ENCODE assay signal across 9 cellular contexts in the genomic region with DNA sequence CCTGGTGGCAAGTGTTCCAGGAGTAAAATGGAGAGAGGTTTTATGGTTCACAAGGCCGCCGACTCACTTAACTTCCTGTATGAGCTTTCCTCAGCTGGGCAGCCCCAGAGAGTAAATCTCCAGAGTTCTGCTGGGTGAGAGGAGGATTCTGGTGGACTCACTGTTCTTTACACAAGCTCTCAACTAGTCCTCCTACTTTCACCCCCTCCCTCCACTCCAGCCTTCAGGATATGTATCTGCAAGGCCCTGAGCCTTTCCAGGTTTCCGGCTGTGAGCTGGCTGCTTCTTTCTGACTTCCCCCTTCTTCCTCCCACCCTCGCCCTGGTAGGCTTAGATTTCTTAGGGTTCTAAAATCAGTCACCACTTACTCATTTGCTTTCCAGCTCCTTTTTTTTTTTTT. TPM values are rescaled to one million over a fixed set of nuclear protein-coding genes. Genes with fewer than 3 reads are reported as not detected.
DNase-seq lines count a peak whose midpoint lies in the region; ATAC-seq and TF ChIP-seq lines count a peak whose summit lies in the region.
"Had no signal": no experiment of that assay in that cellular context is flagged by ENCODE, and none has a peak within 500 bp of the region (broad histone marks: within the 10 kb centered on the region; RNA-seq: fewer than 3 reads in every experiment).

No MANE protein-coding gene starts in this region.

- no peaks in the 10 kb centered on the region for H3K27me3 ChIP-seq in SU-DHL-6 (ENCODE audit: low read length)

- no peak overlapping the region for H3K4me3 Mint-ChIP-seq in osteocyte (ENCODE audit: unreplicated experiment)

- TF ChIP-seq CTCF in GM10266 (IDR thresholded peaks at IDR 0.05; ENCODE audit: control insufficient read depth, insufficient read depth, low read depth, missing control alignments), result no peak
- TF ChIP-seq CTCF in SU-DHL-6 (IDR thresholded peaks at IDR 0.05; ENCODE audit: insufficient read depth, low read length, poor library complexity, severe bottlenecking), result no peak
- no peak for TF ChIP-seq CTCF in osteocyte (IDR thresholded peaks at IDR 0.05)

- ATAC-seq in HG02571 (IDR thresholded peaks at IDR 0.05; ENCODE audit: unreplicated experiment) (peak; percentile 37), HG03045 (IDR thresholded peaks at IDR 0.05; ENCODE audit: unreplicated experiment) (no peak)
- ATAC-seq: HepG2 had no signal

- H3K9ac ChIP-seq in SU-DHL-6 (ENCODE audit: low read length), result peak overlapping the region; percentile 55

- peak overlapping the region; percentile 57 for H2AFZ ChIP-seq in SU-DHL-6 (ENCODE audit: low read depth, low read length, severe bottlenecking)

- peak overlapping the region; percentile 91 for H3K4me2 ChIP-seq in SU-DHL-6 (ENCODE audit: low read depth, low read length, poor library complexity, severe bottlenecking)

- no peak overlapping the region for H3K27ac Mint-ChIP-seq in osteocyte (ENCODE audit: unreplicated experiment)

- H3K9me3 Mint-ChIP-seq in osteocyte (ENCODE audit: unreplicated experiment), result no peaks in the 10 kb centered on the region

- DNase-seq in GM10266 (ENCODE audit: extremely low spot score) (peak; percentile 19), iPS-NIHi11 (ENCODE audit: low spot score) (peak; percentile 36), T-helper 2 cell (no peak), GM19240 (ENCODE audit: insufficient read length, low spot score) (no peak), osteocyte (ENCODE audit: extremely low spot score, unreplicated experiment) (no peak)

- peaks cover 2% of the 10 kb centered on the region for H3K36me3 Mint-ChIP-seq in osteocyte (ENCODE audit: unreplicated experiment)

- peak overlapping the region; percentile 52 for H3K4me3 ChIP-seq in SU-DHL-6 (ENCODE audit: insufficient read depth, low read length, poor library complexity, severe bottlenecking)

- H3K9me3 ChIP-seq in SU-DHL-6 (ENCODE audit: insufficient read depth, low read length), result no peaks in the 10 kb centered on the region

- peak overlapping the region; percentile 92 for H3K27ac ChIP-seq in SU-DHL-6 (ENCODE audit: low read depth, low read length)

- peaks cover 29% of the 10 kb centered on the region for H3K79me2 ChIP-seq in SU-DHL-6 (ENCODE audit: insufficient read depth, low read length)

- peaks cover 16% of the 10 kb centered on the region for H3K27me3 Mint-ChIP-seq in osteocyte (ENCODE audit: unreplicated experiment)

- no peaks in the 10 kb centered on the region for H3K9me2 ChIP-seq in SU-DHL-6 (replicated peaks; ENCODE audit: insufficient read depth, low read length)

- peaks cover 50% of the 10 kb centered on the region for H3F3A ChIP-seq in SU-DHL-6 (ENCODE audit: insufficient read depth)

- no peaks in the 10 kb centered on the region for H4K20me1 ChIP-seq in SU-DHL-6 (ENCODE audit: low read depth, low read length)

- peaks cover 5% of the 10 kb centered on the region; the same call in 1 of the 2 replicates for H3K36me3 ChIP-seq in SU-DHL-6 (ENCODE audit: low read length)

- no peaks in the 10 kb centered on the region for H3K4me1 Mint-ChIP-seq in osteocyte (ENCODE audit: unreplicated experiment)

RNA-seq across cellular contexts. Expression of gene EML6, which starts 34.0 kb away (rescaled TPM):
- total RNA-seq in osteocyte, result 0.42 and 1.1 TPM in 2 replicates

Comparison
In these comparisons a context has a peak if more than half of its experiments do, and no peak if none do; other contexts are left out.
1. DNase-seq: peak in GM10266 (single experiment) and iPS-NIHi11 (single experiment); none in T-helper 2 cell (0 of 5), GM19240 (single experiment) and osteocyte (single experiment).